In genomic region chr1:7785108-7785507, GRCh38 we compare ENCODE assay signal across 9 cellular contexts. TPM values are rescaled to one million over a fixed set of nuclear protein-coding genes. Genes with fewer than 3 reads are reported as not detected.
A peak's percentile ranks its signal among the peaks of the same experiment; 100 is the strongest.
DNase-seq lines count a peak whose midpoint lies in the region; ATAC-seq and TF ChIP-seq lines count a peak whose summit lies in the region.
"Had no signal": no experiment of that assay in that cellular context is flagged by ENCODE, and none has a peak within 500 bp of the region (broad histone marks: within the 10 kb centered on the region; RNA-seq: fewer than 3 reads in every experiment).

No MANE protein-coding gene starts in this region.

- H3K27ac Mint-ChIP-seq in CD4-positive, CD25-positive, alpha-beta regulatory T cell = peak overlapping the region in 2 of 3 donors; percentile 48 to 74
- peak overlapping the region; percentile 84 to 88 (median 85) for H3K27ac Mint-ChIP-seq in IgD-negative memory B cell
- H3K27ac Mint-ChIP-seq in osteocyte (ENCODE audit: unreplicated experiment) = no peak overlapping the region

- peaks cover 22% of the 10 kb centered on the region for H3K4me1 ChIP-seq in CD4-positive, CD25-positive, alpha-beta regulatory T cell (ENCODE audit: control insufficient read depth, insufficient read depth, low read length, poor library complexity, severe bottlenecking)

- peak overlapping the region; percentile 52 to 74 (median 66) for H3K4me3 Mint-ChIP-seq in CD4-positive, CD25-positive, alpha-beta regulatory T cell
- H3K4me3 Mint-ChIP-seq in IgD-negative memory B cell = peak overlapping the region; percentile 13 to 84 (median 39)
- peak overlapping the region; percentile 28 for H3K4me3 Mint-ChIP-seq in osteocyte (ENCODE audit: unreplicated experiment)

- H3K9me3 ChIP-seq in CD4-positive, CD25-positive, alpha-beta regulatory T cell (ENCODE audit: control insufficient read depth in 2 of 2, low read length in 2 of 2) = peaks cover under 1 to 5% of the 10 kb centered on the region in 2 experiments

- no peak overlapping the region for H3K4me3 ChIP-seq in CD4-positive, CD25-positive, alpha-beta regulatory T cell (ENCODE audit: low read depth, low read length)
- H3K4me3 ChIP-seq in epithelial cell of proximal tubule (ENCODE audit: low read depth, low read length) = peak overlapping the region; percentile 67

- H3K9me3 Mint-ChIP-seq in CD4-positive, CD25-positive, alpha-beta regulatory T cell = peaks cover 0 to 9% (median 1%) of the 10 kb centered on the region in 7 donors
- H3K9me3 Mint-ChIP-seq in IgD-negative memory B cell (peaks cover 0 to 10% (median 4%) of the 10 kb centered on the region in 3 donors), osteocyte (ENCODE audit: unreplicated experiment) (no peaks in the 10 kb centered on the region)

- peaks cover 26% of the 10 kb centered on the region for H3K36me3 Mint-ChIP-seq in CD4-positive, CD25-positive, alpha-beta regulatory T cell
- H3K36me3 Mint-ChIP-seq in IgD-negative memory B cell = peaks cover 9% of the 10 kb centered on the region
- H3K36me3 Mint-ChIP-seq in osteocyte (ENCODE audit: unreplicated experiment) = peaks cover 17% of the 10 kb centered on the region

- peaks cover 10% of the 10 kb centered on the region for H3K36me3 ChIP-seq in CD4-positive, CD25-positive, alpha-beta regulatory T cell (ENCODE audit: control insufficient read depth, insufficient read depth, low read length)

- peak overlapping the region; percentile 96 for H3K27ac ChIP-seq in CD4-positive, CD25-positive, alpha-beta regulatory T cell (ENCODE audit: insufficient read depth, low read length, poor library complexity, severe bottlenecking)

- peaks cover 4 to 34% (median 23%) of the 10 kb centered on the region in 4 donors for H3K4me1 Mint-ChIP-seq in CD4-positive, CD25-positive, alpha-beta regulatory T cell
- H3K4me1 Mint-ChIP-seq in IgD-negative memory B cell (peaks cover 12 to 23% (median 16%) of the 10 kb centered on the region in 3 donors), osteocyte (ENCODE audit: unreplicated experiment) (peaks cover 13% of the 10 kb centered on the region)

- ATAC-seq in CD4-positive, CD25-positive, alpha-beta regulatory T cell (ENCODE audit: low read depth in 2 of 2) = no peak
- ATAC-seq in GM19023 (IDR thresholded peaks at IDR 0.05; ENCODE audit: unreplicated experiment) (no peak), HG02588 (IDR thresholded peaks at IDR 0.05; ENCODE audit: unreplicated experiment) (no peak)

- no peak for DNase-seq in CD4-positive, CD25-positive, alpha-beta regulatory T cell
- DNase-seq in epithelial cell of proximal tubule (ENCODE audit: low read depth) (no peak), osteocyte (ENCODE audit: extremely low spot score, unreplicated experiment) (no peak), NCI-H1092 treated with DMSO at 0.1 percent for 48 hours (lab: John Stamatoyannopoulos, UW) (no peak), epidermal melanocyte (ENCODE audit: insufficient read length, low spot score) (no peak)
- DNase-seq: HCEC 1CT had no signal

- peak; percentile 14 for TF ChIP-seq CTCF in epithelial cell of proximal tubule (conservative IDR thresholded peaks at IDR 0.05; ENCODE audit: low read depth, low read length)
- TF ChIP-seq CTCF in osteocyte (IDR thresholded peaks at IDR 0.05) = no peak

- H3K27me3 ChIP-seq in CD4-positive, CD25-positive, alpha-beta regulatory T cell (ENCODE audit: control insufficient read depth, insufficient read depth, low read length) = no peaks in the 10 kb centered on the region

- H3K27me3 Mint-ChIP-seq in CD4-positive, CD25-positive, alpha-beta regulatory T cell = peaks cover 4% of the 10 kb centered on the region
- H3K27me3 Mint-ChIP-seq in IgD-negative memory B cell = peaks cover 3% of the 10 kb centered on the region
- H3K27me3 Mint-ChIP-seq in osteocyte (ENCODE audit: unreplicated experiment) = no peaks in the 10 kb centered on the region

RNA-seq across cellular contexts. Expression of gene PER3, which starts 1.0 kb away (rescaled TPM):
- 14.1 TPM for total RNA-seq in CD4-positive, CD25-positive, alpha-beta regulatory T cell
- 1 to 10 TPM; 3.7 to 5.2 (median 3.9) TPM for polyA plus RNA-seq in CD4-positive, CD25-positive, alpha-beta regulatory T cell
- 1.4 TPM for polyA plus RNA-seq in IgD-negative memory B cell
- total RNA-seq in epithelial cell of proximal tubule = 2.4 and 2.5 TPM in 2 replicates
- 8.5 and 8.8 TPM in 2 replicates for total RNA-seq in osteocyte

RNA-seq across cellular contexts. Expression of gene VAMP3, which starts 14.0 kb away (rescaled TPM):
- 66.1 TPM for total RNA-seq in CD4-positive, CD25-positive, alpha-beta regulatory T cell
- polyA plus RNA-seq in CD4-positive, CD25-positive, alpha-beta regulatory T cell = 10 to 100 TPM; 44.8 to 56.8 (median 48.9) TPM
- polyA plus RNA-seq in IgD-negative memory B cell = 29.3 TPM
- 89.4 and 101 TPM in 2 replicates for total RNA-seq in epithelial cell of proximal tubule
- 112 and 116 TPM in 2 replicates for total RNA-seq in osteocyte
